10 cellular contexts compared by ENCODE assay signal in the genomic region with DNA sequence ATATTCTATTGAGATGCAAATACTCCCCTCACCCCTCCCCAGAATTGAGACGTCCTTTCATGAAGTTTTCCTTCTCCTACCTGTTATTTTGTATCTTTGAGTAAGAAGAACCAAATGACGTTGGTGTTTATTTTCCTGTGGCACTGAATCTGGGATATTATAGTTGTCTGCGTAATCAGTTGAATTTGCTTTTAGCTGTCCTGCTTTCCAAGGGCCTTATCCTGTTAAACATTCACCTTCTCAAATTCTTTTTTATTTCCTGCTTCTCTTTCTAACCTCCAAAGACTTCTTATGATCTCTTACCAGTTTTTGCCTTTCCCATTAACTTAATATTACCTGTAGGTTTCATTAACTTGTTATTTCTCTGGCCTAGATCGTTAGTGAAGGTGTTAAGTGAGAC. TPM values are rescaled to one million over a fixed set of nuclear protein-coding genes. Genes with fewer than 3 reads are reported as not detected.
"Had no signal": no experiment of that assay in that cellular context is flagged by ENCODE, and none has a peak within 500 bp of the region (broad histone marks: within the 10 kb centered on the region; RNA-seq: fewer than 3 reads in every experiment).

No MANE protein-coding gene starts in this region.

- DNase-seq: GM23248, GOT3, H7, HFFc6, IMR-90 had no signal

- H3K4me3 ChIP-seq: GM23248, HAP-1, K562 had no signal

- ATAC-seq: HCT116, K562 had no signal

- FAIRE-seq: HTR-8/SVneo, K562 had no signal

- H3K36me3 ChIP-seq: HAP-1 had no signal

- H3K9me3 ChIP-seq: HAP-1 had no signal

- H3K4me1 ChIP-seq: HAP-1 had no signal

- H3K27ac ChIP-seq: GM23248 had no signal

RNA-seq across cellular contexts. Expression of gene TENM2, which starts 57.8 kb away (rescaled TPM):
- total RNA-seq: HT-29, K562 had no signal
- polyA plus RNA-seq: K562 had no signal
